In the genomic region with DNA sequence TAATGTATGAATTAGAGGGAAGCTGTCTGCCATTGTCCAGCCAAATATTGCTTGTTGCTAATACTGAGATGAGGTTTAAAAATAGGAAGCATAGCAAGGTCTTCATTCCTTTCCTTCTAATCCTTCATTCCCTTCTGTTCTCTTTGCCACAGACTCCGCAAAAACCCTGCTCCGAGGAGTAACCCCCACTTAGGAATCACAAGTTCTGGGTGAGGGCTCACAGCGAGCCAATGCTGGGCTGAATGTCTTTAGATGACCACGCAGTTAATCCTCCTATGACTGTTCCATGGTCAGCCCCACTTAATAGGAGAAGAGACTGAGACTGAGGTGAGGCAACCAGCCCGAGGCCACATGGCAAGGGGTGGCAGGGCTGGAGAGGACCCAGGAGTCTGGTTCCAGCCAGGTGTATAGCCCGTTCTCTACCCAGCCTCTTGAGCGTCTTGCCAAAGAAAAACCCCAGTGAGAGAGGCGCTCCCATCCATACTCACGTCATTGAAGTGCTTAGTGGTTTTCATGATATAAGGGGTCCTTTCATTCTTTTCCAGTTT, we compare ENCODE assay signal across 19 cellular contexts. TPM values are rescaled to one million over a fixed set of nuclear protein-coding genes. Genes with fewer than 3 reads are reported as not detected.
DNase-seq lines count a peak whose midpoint lies in the region; ATAC-seq and TF ChIP-seq lines count a peak whose summit lies in the region.
"Had no signal": no experiment of that assay in that cellular context is flagged by ENCODE, and none has a peak within 500 bp of the region (broad histone marks: within the 10 kb centered on the region; RNA-seq: fewer than 3 reads in every experiment).

No MANE protein-coding gene starts in this region.

- H2BK12ac ChIP-seq in trophoblast cell (ENCODE audit: low read length): peak overlapping the region; percentile 32

- H3K27me3 ChIP-seq in hepatocyte: no peaks in the 10 kb centered on the region
- no peaks in the 10 kb centered on the region for H3K27me3 ChIP-seq in trophoblast cell (ENCODE audit: insufficient read depth, low read length)
- H3K27me3 ChIP-seq in CD4-positive, alpha-beta memory T cell (ENCODE audit: insufficient read depth, low read length): no peaks in the 10 kb centered on the region
- H3K27me3 ChIP-seq: cardiac muscle cell had no signal

- H4K91ac ChIP-seq in trophoblast cell (ENCODE audit: low read depth, low read length): no peak overlapping the region

- POLR2A ChIA-PET in activated B cell treated with CpG ODN at 0.5 μM for 24 hours (lab: Charles Lee): interaction anchor here (1.4 kb wide), 1 partner anchor 8 kb away, joined by 5 read pairs; no protein-coding TSS in a partner anchor
- POLR2A ChIA-PET in CD4-positive, alpha-beta memory T cell (lab: Charles Lee; ENCODE audit: partially characterized antibody): no interaction called here

- no peak overlapping the region for H3K4ac ChIP-seq in trophoblast cell (ENCODE audit: low read depth, low read length)

- H3K23ac ChIP-seq in trophoblast cell (ENCODE audit: low read length): no peak overlapping the region

- H3K18ac ChIP-seq in trophoblast cell (ENCODE audit: low read length): no peak overlapping the region

- no peak overlapping the region for H2BK120ac ChIP-seq in trophoblast cell (ENCODE audit: insufficient read depth, low read length, poor library complexity)

- H3K27me3 Mint-ChIP-seq in activated B cell treated with CpG ODN at 0.5 μM for 24 hours: no peaks in the 10 kb centered on the region
- peaks cover 1 to 2% of the 10 kb centered on the region in 2 donors for H3K27me3 Mint-ChIP-seq in CD4-positive, alpha-beta memory T cell

- no peak overlapping the region for H2AK5ac ChIP-seq in trophoblast cell (ENCODE audit: low read length)

- no peak overlapping the region for H3K9ac ChIP-seq in trophoblast cell (ENCODE audit: low read length)
- H3K9ac ChIP-seq: parathyroid adenoma had no signal

- no peak overlapping the region for H3K4me3 ChIP-seq in hepatocyte
- no peak overlapping the region for H3K4me3 ChIP-seq in trophoblast cell (ENCODE audit: low read depth, low read length)
- H3K4me3 ChIP-seq in urinary bladder (ENCODE audit: low read depth, low read length): no peak overlapping the region
- no peak overlapping the region for H3K4me3 ChIP-seq in CD4-positive, alpha-beta memory T cell (ENCODE audit: low read length in 2 of 2)
- H3K4me3 ChIP-seq: cardiac muscle cell, GM23248 had no signal

- H3K4me3 Mint-ChIP-seq in activated B cell treated with CpG ODN at 0.5 μM for 24 hours: no peak overlapping the region
- no peak overlapping the region for H3K4me3 Mint-ChIP-seq in CD4-positive, alpha-beta memory T cell
- H3K4me3 Mint-ChIP-seq: activated naive CD8-positive, alpha-beta T cell treated with anti-CD3 and anti-CD28 coated beads, Interleukin-2, amount 50 U/mL, for 24 hours; naive B cell had no signal

- H3K4me2 ChIP-seq in hepatocyte: no peak overlapping the region
- H3K4me2 ChIP-seq in trophoblast cell (ENCODE audit: low read length): no peak overlapping the region

- peaks cover 3% of the 10 kb centered on the region for H3K36me3 Mint-ChIP-seq in activated B cell treated with CpG ODN at 0.5 μM for 24 hours (ENCODE audit: low read depth)
- no peaks in the 10 kb centered on the region for H3K36me3 Mint-ChIP-seq in CD4-positive, alpha-beta memory T cell
- H3K36me3 Mint-ChIP-seq: naive B cell had no signal

- H3K14ac ChIP-seq in trophoblast cell (ENCODE audit: low read length): no peak overlapping the region

- CTCF ChIA-PET in activated B cell treated with CpG ODN at 0.5 μM for 24 hours (lab: Charles Lee): interaction anchor here (1.7 to 2.3 kb wide), 2 partner anchors 10 to 36 kb away, joined by 6 to 8 read pairs; no protein-coding TSS in a partner anchor
- CTCF ChIA-PET in CD4-positive, alpha-beta memory T cell (lab: Charles Lee; ENCODE audit: partially characterized antibody): no interaction called here

- 90% methylated on average over 9 of the region's 9 CpGs for WGBS in hepatocyte (ENCODE audit: low lambda C conversion rate, missing lambda C conversion rate)
- WGBS in trophoblast cell (ENCODE audit: extremely low coverage, insufficient coverage, insufficient read length): no CpG with 5 or more reads among the region's 9 CpGs
- 83% methylated on average over 9 of the region's 9 CpGs for WGBS in urinary bladder

- H4K8ac ChIP-seq in trophoblast cell (ENCODE audit: low read depth, low read length): no peak overlapping the region

- H3K27ac ChIP-seq in hepatocyte (peak overlapping the region; percentile 89), trophoblast cell (ENCODE audit: low read depth, low read length) (no peak overlapping the region), urinary bladder (ENCODE audit: low read depth) (peak overlapping the region; percentile 7)
- H3K27ac ChIP-seq in CD4-positive, alpha-beta memory T cell (ENCODE audit: low read depth, low read length): no peak overlapping the region
- H3K27ac ChIP-seq: cardiac muscle cell, parathyroid adenoma had no signal

- intact Hi-C loops in activated B cell treated with CpG ODN at 0.5 μM for 24 hours (cut with micrococcal nuclease): no loop called here
- intact Hi-C loops in CD4-positive, alpha-beta memory T cell (cut with micrococcal nuclease): no loop called here

- H3K9me3 ChIP-seq in hepatocyte (ENCODE audit: low read depth) (no peaks in the 10 kb centered on the region), trophoblast cell (ENCODE audit: insufficient read depth, low read depth, low read length) (peaks cover 8% of the 10 kb centered on the region)
- H3K9me3 ChIP-seq in CD4-positive, alpha-beta memory T cell (ENCODE audit: control insufficient read depth in 1 of 2, low read length in 2 of 2): no peaks in the 10 kb centered on the region

- H3K4me1 ChIP-seq in hepatocyte (ENCODE audit: insufficient read depth) (peaks cover 42% of the 10 kb centered on the region), trophoblast cell (ENCODE audit: control insufficient read depth in 1 of 2, insufficient read depth in 2 of 2, low read length in 2 of 2) (peaks cover 9 to 11% of the 10 kb centered on the region in 2 experiments), urinary bladder (ENCODE audit: insufficient read depth) (no peaks in the 10 kb centered on the region)
- H3K4me1 ChIP-seq in CD4-positive, alpha-beta memory T cell (ENCODE audit: insufficient read depth, low read length): no peaks in the 10 kb centered on the region
- H3K4me1 ChIP-seq: parathyroid adenoma had no signal

- H3K36me3 ChIP-seq in hepatocyte (replicated peaks; ENCODE audit: insufficient read depth, low read depth): no peaks in the 10 kb centered on the region
- H3K36me3 ChIP-seq in trophoblast cell (ENCODE audit: control insufficient read depth in 1 of 2, insufficient read depth in 2 of 2, low read length in 2 of 2): peaks cover 2 to 3% of the 10 kb centered on the region in 2 experiments
- H3K36me3 ChIP-seq in urinary bladder (ENCODE audit: insufficient read depth): no peaks in the 10 kb centered on the region
- no peaks in the 10 kb centered on the region for H3K36me3 ChIP-seq in CD4-positive, alpha-beta memory T cell (ENCODE audit: insufficient read depth, low read length)
- H3K36me3 ChIP-seq: cardiac muscle cell had no signal

- no peaks in the 10 kb centered on the region for H3K79me2 ChIP-seq in hepatocyte
- no peaks in the 10 kb centered on the region for H3K79me2 ChIP-seq in trophoblast cell (ENCODE audit: control insufficient read depth, insufficient read depth, low read length, poor library complexity)
- H3K79me2 ChIP-seq: parathyroid adenoma had no signal

- H3K27ac Mint-ChIP-seq in activated B cell treated with CpG ODN at 0.5 μM for 24 hours: peak overlapping the region; percentile 24
- no peak overlapping the region for H3K27ac Mint-ChIP-seq in CD4-positive, alpha-beta memory T cell
- H3K27ac Mint-ChIP-seq: activated naive CD8-positive, alpha-beta T cell treated with anti-CD3 and anti-CD28 coated beads, Interleukin-2, amount 50 U/mL, for 24 hours; activated T-helper 2 cell treated with anti-CD3 and anti-CD28 coated beads, Interferon-gamma antibody, Interleukin-2, Interleukin-4, amounts not matched to agents 10 μg/mL and 5 μg/mL and 100 μg/mL, durations not matched to agents 14 hours and 24 hours and 36 hours had no signal

- no peak for ATAC-seq in activated B cell treated with CpG ODN at 0.5 μM for 24 hours (ENCODE audit: low read depth)
- no peak for ATAC-seq in HG03135 (IDR thresholded peaks at IDR 0.05; ENCODE audit: unreplicated experiment)
- ATAC-seq: activated naive CD8-positive, alpha-beta T cell treated with anti-CD3 and anti-CD28 coated beads, Interleukin-2, amount 50 U/mL, for 24 hours had no signal

- DNase-seq in activated B cell treated with CpG ODN at 0.5 μM for 24 hours: no peak
- DNase-seq in hepatocyte (ENCODE audit: low spot score): no peak
- no peak for DNase-seq in trophoblast cell
- DNase-seq in NCI-H82 (lab: John Stamatoyannopoulos, UW): no peak
- DNase-seq in CD4-positive, alpha-beta memory T cell: no peak
- DNase-seq: activated CD4-positive, alpha-beta T cell treated with anti-CD3 and anti-CD28 coated beads for 48 hours; activated naive CD8-positive, alpha-beta T cell treated with anti-CD3 and anti-CD28 coated beads, Interleukin-2, amount 50 U/mL, for 24 hours; GM23248; naive B cell; NCI-H1105; NCI-H2081 treated with DMSO at 0.1 percent for 48 hours; small intestine; stimulated activated CD4-positive, alpha-beta T cell treated with anti-CD3 and anti-CD28 coated beads, Interleukin-4, amount 100 ng/mL, for 4 hours; substantia nigra had no signal

- no peaks in the 10 kb centered on the region for H3K9me2 ChIP-seq in hepatocyte (replicated peaks; ENCODE audit: insufficient read depth)

- no peaks in the 10 kb centered on the region for H4K20me1 ChIP-seq in hepatocyte (ENCODE audit: insufficient read depth, poor library complexity, severe bottlenecking)

- peaks cover 26% of the 10 kb centered on the region for H3K4me1 Mint-ChIP-seq in activated B cell treated with CpG ODN at 0.5 μM for 24 hours
- no peaks in the 10 kb centered on the region for H3K4me1 Mint-ChIP-seq in CD4-positive, alpha-beta memory T cell

- H3K9me3 Mint-ChIP-seq in activated B cell treated with CpG ODN at 0.5 μM for 24 hours: no peaks in the 10 kb centered on the region
- peaks cover 0 to 2% (median 0%) of the 10 kb centered on the region in 8 donors for H3K9me3 Mint-ChIP-seq in CD4-positive, alpha-beta memory T cell
- H3K9me3 Mint-ChIP-seq: activated naive CD8-positive, alpha-beta T cell treated with anti-CD3 and anti-CD28 coated beads, Interleukin-2, amount 50 U/mL, for 24 hours; activated T-helper 2 cell treated with anti-CD3 and anti-CD28 coated beads, Interferon-gamma antibody, Interleukin-2, Interleukin-4, amounts not matched to agents 10 μg/mL and 5 μg/mL and 100 μg/mL, durations not matched to agents 14 hours and 24 hours and 36 hours; naive B cell had no signal

- no peak overlapping the region for H4K12ac ChIP-seq in trophoblast cell (ENCODE audit: low read depth, low read length)

- H3K79me1 ChIP-seq in trophoblast cell (ENCODE audit: low read length): peaks cover 8% of the 10 kb centered on the region

- no peak overlapping the region for H2AFZ ChIP-seq in hepatocyte
- no peak overlapping the region for H2AFZ ChIP-seq in trophoblast cell (ENCODE audit: insufficient read depth, low read length, poor library complexity)
- H2AFZ ChIP-seq: parathyroid adenoma had no signal

- no peak overlapping the region for H2BK5ac ChIP-seq in trophoblast cell (ENCODE audit: low read depth, low read length, poor library complexity)

- TF ChIP-seq CTCF in activated B cell treated with CpG ODN at 0.5 μM for 24 hours (IDR thresholded peaks at IDR 0.05) (no peak), hepatocyte (IDR thresholded peaks at IDR 0.05; ENCODE audit: poor library complexity) (no peak)

RNA-seq across cellular contexts. Expression of a gene that starts 44.9 kb away (rescaled TPM):
- total RNA-seq in activated B cell treated with CpG ODN at 0.5 μM for 24 hours (721 and 762 TPM in 2 replicates), hepatocyte (610 and 637 TPM in 2 replicates), urinary bladder (250 TPM)
- polyA plus RNA-seq in hepatocyte (521 and 544 TPM in 2 replicates), urinary bladder (291 TPM)
- polyA plus RNA-seq in trophoblast cell (2013): 73.2 and 80.7 TPM in 2 replicates
- 10 to 100 TPM; 32.8 to 35.6 TPM for total RNA-seq in CD4-positive, alpha-beta memory T cell
- polyA plus RNA-seq in CD4-positive, alpha-beta memory T cell: 100 to 1,000 TPM; 150 to 152 TPM

Comparison
In these comparisons a context has a peak if more than half of its experiments do, and no peak if none do; other contexts are left out.
1. H3K27ac ChIP-seq: peak in hepatocyte (single experiment) and urinary bladder (single experiment); none in trophoblast cell (single experiment) and CD4-positive, alpha-beta memory T cell (single experiment).